Comparison of ENCODE assay signal across 37 cellular contexts in the genomic region with DNA sequence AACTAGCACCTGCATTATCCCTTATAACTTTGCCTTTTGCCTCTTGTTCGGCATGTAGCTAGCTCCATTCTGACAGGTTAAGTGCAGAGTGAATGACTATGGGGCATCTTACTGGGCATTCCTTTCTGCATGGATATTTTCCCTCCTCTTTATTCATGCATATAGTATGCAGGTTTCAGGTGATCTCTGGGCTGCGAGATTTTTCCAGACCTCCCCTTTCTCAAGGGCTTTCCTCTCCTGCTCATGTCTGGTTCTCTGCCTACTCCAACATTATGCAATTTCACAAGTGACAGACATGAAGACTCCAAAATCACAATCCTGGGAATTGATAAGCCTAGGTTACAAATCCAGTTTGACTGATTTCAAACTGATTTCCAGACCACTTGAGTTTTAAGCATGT.
"Had no signal": no experiment of that assay in that cellular context is flagged by ENCODE, and none has a peak within 500 bp of the region (broad histone marks: within the 10 kb centered on the region; RNA-seq: fewer than 3 reads in every experiment).

No MANE protein-coding gene starts in this region.

- H3K27me3 Mint-ChIP-seq: activated B cell treated with CpG ODN at 0.5 μM for 24 hours; activated CD4-positive, alpha-beta memory T cell treated with anti-CD3 and anti-CD28 coated beads for 36 hours; activated CD4-positive, alpha-beta T cell treated with anti-CD3 and anti-CD28 coated beads, Interleukin-2, amount 10 ng/mL, durations not matched to agents 24 days and 14 days; activated CD8-positive, alpha-beta T cell treated with anti-CD3 and anti-CD28 coated beads for 36 hours; activated naive CD4-positive, alpha-beta T cell treated with anti-CD3 and anti-CD28 coated beads, Interleukin-2, amount 50 U/mL, for 24 hours; activated naive CD8-positive, alpha-beta T cell; activated naive CD8-positive, alpha-beta T cell treated with anti-CD3 and anti-CD28 coated beads, Interleukin-2, amount 10 ng/mL, durations not matched to agents 7 days and 5 days; activated naive CD8-positive, alpha-beta T cell treated with anti-CD3 and anti-CD28 coated beads, Interleukin-2, amount 50 U/mL, for 24 hours; activated T-helper 17 cell treated with anti-CD3 and anti-CD28 coated beads, Interleukin-2, amount 50 U/mL, for 72 hours; central memory CD8-positive, alpha-beta T cell had no signal

- H3K27ac ChIP-seq: ascending aorta, cardiac muscle cell, VCaP had no signal

- H3K4me3 Mint-ChIP-seq: activated B cell treated with CpG ODN at 0.5 μM for 24 hours; activated CD4-positive, alpha-beta memory T cell treated with anti-CD3 and anti-CD28 coated beads for 36 hours; activated CD4-positive, alpha-beta T cell treated with anti-CD3 and anti-CD28 coated beads, Interleukin-2, amount 10 ng/mL, durations not matched to agents 24 days and 14 days; activated CD8-positive, alpha-beta T cell treated with anti-CD3 and anti-CD28 coated beads for 36 hours; activated naive CD4-positive, alpha-beta T cell treated with anti-CD3 and anti-CD28 coated beads for 36 hours; activated naive CD4-positive, alpha-beta T cell treated with anti-CD3 and anti-CD28 coated beads, Interleukin-2, amount 50 U/mL, for 24 hours; activated naive CD8-positive, alpha-beta T cell; activated naive CD8-positive, alpha-beta T cell treated with anti-CD3 and anti-CD28 coated beads, Interleukin-2, amount 10 ng/mL, durations not matched to agents 7 days and 5 days; activated naive CD8-positive, alpha-beta T cell treated with anti-CD3 and anti-CD28 coated beads, Interleukin-2, amount 50 U/mL, for 24 hours; activated T-cell treated with anti-CD3 and anti-CD28 coated beads, Interleukin-2, amount 50 U/mL, for 4 hours; activated T-cell treated with anti-CD3 and anti-CD28 coated beads, Interleukin-2, amount 50 U/mL, for 72 hours; activated T-helper 1 cell treated with anti-CD3 and anti-CD28 coated beads, Interleukin-12 subunit alpha, Interleukin-12 subunit beta, Interleukin-2, Interleukin-4 antibody, amounts not matched to agents 30 ng/mL and 10 ng/mL and 1 ng/mL, durations not matched to agents 14 hours and 24 hours and 36 hours; activated T-helper 17 cell treated with anti-CD3 and anti-CD28 coated beads, Interleukin-2, amount 50 U/mL, for 72 hours; brain; central memory CD8-positive, alpha-beta T cell; T-helper 1 cell treated with Interleukin-12 subunit alpha and Interleukin-12 subunit beta and Interleukin-4 antibody, amounts not matched to agents 30 μg/mL and 1 μg/mL, for 36 hours; T-helper 2 cell treated with Interferon-gamma antibody and Interleukin-4, amounts not matched to agents 5 μg/mL and 100 μg/mL, for 36 hours had no signal

- H3K9me3 Mint-ChIP-seq: brain had no signal

- H3K9me3 ChIP-seq: ascending aorta had no signal

- DNase-seq: activated B cell treated with CpG ODN at 0.5 μM for 24 hours; activated CD4-positive, alpha-beta memory T cell treated with anti-CD3 and anti-CD28 coated beads for 36 hours; activated CD4-positive, alpha-beta T cell treated with anti-CD3 and anti-CD28 coated beads for 4 hours; activated CD4-positive, alpha-beta T cell treated with anti-CD3 and anti-CD28 coated beads, Interleukin-2, amount 10 ng/mL, durations not matched to agents 24 days and 14 days; activated CD4-positive, alpha-beta T cell treated with anti-CD3 and anti-CD28 coated beads, Interleukin-2, amount 50 U/mL, for 1 hour; activated CD4-positive, alpha-beta T cell treated with anti-CD3 and anti-CD28 coated beads, Interleukin-2, amount 50 U/mL, for 4 hours; activated CD4-positive, CD25-positive, alpha-beta regulatory T cell treated with anti-CD3 and anti-CD28 coated beads, Interleukin-2, amount 50 U/mL, for 72 hours; activated CD8-positive, alpha-beta memory T cell treated with anti-CD3 and anti-CD28 coated beads, Interleukin-2, amount 50 U/mL, for 4 hours; activated CD8-positive, alpha-beta T cell treated with anti-CD3 and anti-CD28 coated beads for 36 hours; activated effector memory CD4-positive, alpha-beta T cell treated with anti-CD3 and anti-CD28 coated beads, Interleukin-2, amount 50 U/mL, for 16 hours; activated gamma-delta T cell treated with Interleukin-2 at 50 U/mL for 16 hours; activated naive CD4-positive, alpha-beta T cell; activated naive CD4-positive, alpha-beta T cell treated with anti-CD3 and anti-CD28 coated beads for 36 hours; activated naive CD8-positive, alpha-beta T cell treated with anti-CD3 and anti-CD28 coated beads, Interleukin-2, amount 10 ng/mL, durations not matched to agents 7 days and 5 days; activated naive CD8-positive, alpha-beta T cell treated with anti-CD3 and anti-CD28 coated beads, Interleukin-2, amount 50 U/mL, for 24 hours; activated T-cell treated with anti-CD3 and anti-CD28 coated beads for 4 hours; activated T-cell treated with anti-CD3 and anti-CD28 coated beads, Interleukin-2, amount 50 U/mL, for 1 hour; activated T-cell treated with anti-CD3 and anti-CD28 coated beads, Interleukin-2, amount 50 U/mL, for 4 hours; activated T-cell treated with anti-CD3 and anti-CD28 coated beads, Interleukin-2, amount 50 U/mL, for 72 hours; amygdala; anterior cingulate cortex; caudate nucleus; cerebellar nuclear complex; T-helper 1 cell; T-helper 2 cell; T-helper 9 cell had no signal

- H3K36me3 Mint-ChIP-seq: activated CD4-positive, alpha-beta memory T cell treated with anti-CD3 and anti-CD28 coated beads for 36 hours; activated naive CD4-positive, alpha-beta T cell treated with anti-CD3 and anti-CD28 coated beads, Interleukin-2, amount 50 U/mL, for 24 hours; activated naive CD8-positive, alpha-beta T cell; activated naive CD8-positive, alpha-beta T cell treated with anti-CD3 and anti-CD28 coated beads, Interleukin-2, amount 10 ng/mL, durations not matched to agents 7 days and 5 days; brain had no signal

- H3K4me1 ChIP-seq: ascending aorta had no signal

- H3K36me3 ChIP-seq: ascending aorta, cardiac muscle cell had no signal

- H3K4me1 Mint-ChIP-seq: activated B cell treated with CpG ODN at 0.5 μM for 24 hours; activated CD4-positive, alpha-beta T cell treated with anti-CD3 and anti-CD28 coated beads, Interleukin-2, amount 10 ng/mL, durations not matched to agents 24 days and 14 days; activated naive CD4-positive, alpha-beta T cell treated with anti-CD3 and anti-CD28 coated beads, Interleukin-2, amount 50 U/mL, for 24 hours; activated naive CD8-positive, alpha-beta T cell treated with anti-CD3 and anti-CD28 coated beads, Interleukin-2, amount 10 ng/mL, durations not matched to agents 7 days and 5 days; activated naive CD8-positive, alpha-beta T cell treated with anti-CD3 and anti-CD28 coated beads, Interleukin-2, amount 50 U/mL, for 24 hours; activated T-helper 17 cell treated with anti-CD3 and anti-CD28 coated beads, Interleukin-2, amount 50 U/mL, for 72 hours; brain; central memory CD8-positive, alpha-beta T cell had no signal

- H3K4me3 ChIP-seq: ascending aorta, cardiac muscle cell had no signal

- H3K27me3 ChIP-seq: ascending aorta, cardiac muscle cell had no signal

- H3K27ac Mint-ChIP-seq: activated B cell treated with CpG ODN at 0.5 μM for 24 hours; activated CD4-positive, alpha-beta memory T cell treated with anti-CD3 and anti-CD28 coated beads for 36 hours; activated CD4-positive, alpha-beta T cell treated with anti-CD3 and anti-CD28 coated beads, Interleukin-2, amount 10 ng/mL, durations not matched to agents 24 days and 14 days; activated CD8-positive, alpha-beta T cell treated with anti-CD3 and anti-CD28 coated beads for 36 hours; activated naive CD4-positive, alpha-beta T cell treated with anti-CD3 and anti-CD28 coated beads for 36 hours; activated naive CD4-positive, alpha-beta T cell treated with anti-CD3 and anti-CD28 coated beads, Interleukin-2, amount 50 U/mL, for 24 hours; activated naive CD8-positive, alpha-beta T cell; activated naive CD8-positive, alpha-beta T cell treated with anti-CD3 and anti-CD28 coated beads, Interleukin-2, amount 10 ng/mL, durations not matched to agents 7 days and 5 days; activated naive CD8-positive, alpha-beta T cell treated with anti-CD3 and anti-CD28 coated beads, Interleukin-2, amount 50 U/mL, for 24 hours; activated T-cell treated with anti-CD3 and anti-CD28 coated beads, Interleukin-2, amount 50 U/mL, for 72 hours; activated T-helper 1 cell treated with anti-CD3 and anti-CD28 coated beads, Interleukin-12 subunit alpha, Interleukin-12 subunit beta, Interleukin-2, Interleukin-4 antibody, amounts not matched to agents 30 ng/mL and 10 ng/mL and 1 ng/mL, durations not matched to agents 14 hours and 24 hours and 36 hours; activated T-helper 17 cell treated with anti-CD3 and anti-CD28 coated beads, Interleukin-2, amount 50 U/mL, for 72 hours; brain; T-helper 1 cell treated with Interleukin-12 subunit alpha and Interleukin-12 subunit beta and Interleukin-4 antibody, amounts not matched to agents 30 μg/mL and 1 μg/mL, for 36 hours; T-helper 2 cell treated with Interferon-gamma antibody and Interleukin-4, amounts not matched to agents 5 μg/mL and 100 μg/mL, for 36 hours had no signal
